In the genomic region with DNA sequence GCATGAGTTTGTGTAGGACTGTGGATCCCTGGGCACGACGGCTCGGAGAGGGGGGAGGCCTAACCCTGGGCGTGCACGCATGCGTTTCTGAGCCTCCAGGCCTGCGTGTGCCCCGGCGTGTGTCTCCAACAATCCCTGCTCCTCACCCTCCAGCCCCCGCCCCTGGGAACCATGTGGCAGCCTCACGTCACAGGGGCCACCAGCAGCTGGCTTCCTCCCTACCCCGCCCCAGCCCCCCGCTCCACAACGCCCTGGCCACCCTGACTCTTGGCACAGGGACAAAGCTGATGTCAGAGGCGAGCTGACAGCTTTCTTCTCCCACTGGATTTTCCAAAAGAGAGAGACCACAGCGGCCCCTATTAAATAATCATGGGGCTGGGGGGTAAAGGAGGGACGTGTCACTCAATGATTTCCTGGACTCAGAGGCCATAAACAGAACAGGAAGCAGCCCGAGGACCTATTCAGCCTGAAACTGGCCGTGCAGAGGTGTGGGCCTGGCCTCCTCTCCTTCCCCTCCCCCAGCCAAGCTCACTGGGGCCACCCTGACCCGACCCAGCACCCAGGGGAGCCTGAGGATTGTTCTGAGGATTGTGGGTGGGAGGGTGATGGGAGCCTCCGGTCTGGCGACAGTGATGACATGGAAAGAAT, we compare ENCODE assay signal across 1 cellular context.
TF ChIP-seq lines count a peak whose summit lies in the region.

No MANE protein-coding gene starts in this region.

TF ChIP-seq in HCT116, 20 proteins besides CTCF, POLR2A, EP300 and RAD21 (continued from another document):
- TF ChIP-seq, protein P1, sequence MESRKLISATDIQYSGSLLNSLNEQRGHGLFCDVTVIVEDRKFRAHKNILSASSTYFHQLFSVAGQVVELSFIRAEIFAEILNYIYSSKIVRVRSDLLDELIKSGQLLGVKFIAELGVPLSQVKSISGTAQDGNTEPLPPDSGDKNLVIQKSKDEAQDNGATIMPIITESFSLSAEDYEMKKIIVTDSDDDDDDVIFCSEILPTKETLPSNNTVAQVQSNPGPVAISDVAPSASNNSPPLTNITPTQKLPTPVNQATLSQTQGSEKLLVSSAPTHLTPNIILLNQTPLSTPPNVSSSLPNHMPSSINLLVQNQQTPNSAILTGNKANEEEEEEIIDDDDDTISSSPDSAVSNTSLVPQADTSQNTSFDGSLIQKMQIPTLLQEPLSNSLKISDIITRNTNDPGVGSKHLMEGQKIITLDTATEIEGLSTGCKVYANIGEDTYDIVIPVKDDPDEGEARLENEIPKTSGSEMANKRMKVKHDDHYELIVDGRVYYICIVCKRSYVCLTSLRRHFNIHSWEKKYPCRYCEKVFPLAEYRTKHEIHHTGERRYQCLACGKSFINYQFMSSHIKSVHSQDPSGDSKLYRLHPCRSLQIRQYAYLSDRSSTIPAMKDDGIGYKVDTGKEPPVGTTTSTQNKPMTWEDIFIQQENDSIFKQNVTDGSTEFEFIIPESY (IDR thresholded peaks at IDR 0.05; ENCODE audit: extremely low read depth, insufficient replicate concordance, low read length), result no peak
- no peak for TF ChIP-seq TCF7L2 (IDR thresholded peaks at IDR 0.05; ENCODE audit: borderline replicate concordance, extremely low read depth, insufficient read depth, insufficient read length)
- TF ChIP-seq CEBPB (IDR thresholded peaks at IDR 0.05; ENCODE audit: low read depth), result no peak
- no peak for TF ChIP-seq SIN3A (IDR thresholded peaks at IDR 0.05; ENCODE audit: low read depth)
- no peak for TF ChIP-seq EZH2phosphoT487 (IDR thresholded peaks at IDR 0.05; ENCODE audit: borderline replicate concordance)
- TF ChIP-seq JUND (IDR thresholded peaks at IDR 0.05), result no peak
- no peak for TF ChIP-seq POLR2AphosphoS5 (IDR thresholded peaks at IDR 0.05; ENCODE audit: low read depth, low read length)
- no peak for TF ChIP-seq ELF1 (IDR thresholded peaks at IDR 0.05; ENCODE audit: borderline replicate concordance, low read depth)
- TF ChIP-seq, protein P2, sequence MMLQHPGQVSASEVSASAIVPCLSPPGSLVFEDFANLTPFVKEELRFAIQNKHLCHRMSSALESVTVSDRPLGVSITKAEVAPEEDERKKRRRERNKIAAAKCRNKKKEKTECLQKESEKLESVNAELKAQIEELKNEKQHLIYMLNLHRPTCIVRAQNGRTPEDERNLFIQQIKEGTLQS (IDR thresholded peaks at IDR 0.05), result no peak
- TF ChIP-seq FOSL1 (IDR thresholded peaks at IDR 0.05; ENCODE audit: low read depth), result no peak
- TF ChIP-seq EZH2 (IDR thresholded peaks at IDR 0.05), result no peak
- no peak for TF ChIP-seq SP1 (IDR thresholded peaks at IDR 0.05; ENCODE audit: low read depth)
- TF ChIP-seq, protein P3, sequence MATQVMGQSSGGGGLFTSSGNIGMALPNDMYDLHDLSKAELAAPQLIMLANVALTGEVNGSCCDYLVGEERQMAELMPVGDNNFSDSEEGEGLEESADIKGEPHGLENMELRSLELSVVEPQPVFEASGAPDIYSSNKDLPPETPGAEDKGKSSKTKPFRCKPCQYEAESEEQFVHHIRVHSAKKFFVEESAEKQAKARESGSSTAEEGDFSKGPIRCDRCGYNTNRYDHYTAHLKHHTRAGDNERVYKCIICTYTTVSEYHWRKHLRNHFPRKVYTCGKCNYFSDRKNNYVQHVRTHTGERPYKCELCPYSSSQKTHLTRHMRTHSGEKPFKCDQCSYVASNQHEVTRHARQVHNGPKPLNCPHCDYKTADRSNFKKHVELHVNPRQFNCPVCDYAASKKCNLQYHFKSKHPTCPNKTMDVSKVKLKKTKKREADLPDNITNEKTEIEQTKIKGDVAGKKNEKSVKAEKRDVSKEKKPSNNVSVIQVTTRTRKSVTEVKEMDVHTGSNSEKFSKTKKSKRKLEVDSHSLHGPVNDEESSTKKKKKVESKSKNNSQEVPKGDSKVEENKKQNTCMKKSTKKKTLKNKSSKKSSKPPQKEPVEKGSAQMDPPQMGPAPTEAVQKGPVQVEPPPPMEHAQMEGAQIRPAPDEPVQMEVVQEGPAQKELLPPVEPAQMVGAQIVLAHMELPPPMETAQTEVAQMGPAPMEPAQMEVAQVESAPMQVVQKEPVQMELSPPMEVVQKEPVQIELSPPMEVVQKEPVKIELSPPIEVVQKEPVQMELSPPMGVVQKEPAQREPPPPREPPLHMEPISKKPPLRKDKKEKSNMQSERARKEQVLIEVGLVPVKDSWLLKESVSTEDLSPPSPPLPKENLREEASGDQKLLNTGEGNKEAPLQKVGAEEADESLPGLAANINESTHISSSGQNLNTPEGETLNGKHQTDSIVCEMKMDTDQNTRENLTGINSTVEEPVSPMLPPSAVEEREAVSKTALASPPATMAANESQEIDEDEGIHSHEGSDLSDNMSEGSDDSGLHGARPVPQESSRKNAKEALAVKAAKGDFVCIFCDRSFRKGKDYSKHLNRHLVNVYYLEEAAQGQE (IDR thresholded peaks at IDR 0.05; ENCODE audit: low read depth), result no peak
- TF ChIP-seq ZFX (IDR thresholded peaks at IDR 0.05), result no peak
- TF ChIP-seq EGR1 (IDR thresholded peaks at IDR 0.05; ENCODE audit: low read depth), result no peak
TF ChIP-seq in HCT116: peak in this region for 0.
